Comparison of ENCODE assay signal across 11 cellular contexts in genomic region chr1:54230507-54231339, GRCh38. TPM values are rescaled to one million over a fixed set of nuclear protein-coding genes. Genes with fewer than 3 reads are reported as not detected.
DNase-seq lines count a peak whose midpoint lies in the region; ATAC-seq, FAIRE-seq and TF ChIP-seq lines count a peak whose summit lies in the region.
"Had no signal": no experiment of that assay in that cellular context is flagged by ENCODE, and none has a peak within 500 bp of the region (broad histone marks: within the 10 kb centered on the region; RNA-seq: fewer than 3 reads in every experiment).

No MANE protein-coding gene starts in this region.

- peak overlapping the region; percentile 35 for H3K27ac Mint-ChIP-seq in memory B cell
- H3K27ac Mint-ChIP-seq: dendritic cell treated with granulocyte-macrophage colony-stimulating factor and Interleukin-4, amounts not matched to agents 40 ng/mL and 50 ng/mL, for 4 days had no signal

- no peaks in the 10 kb centered on the region for H3K27me3 Mint-ChIP-seq in memory B cell
- H3K27me3 Mint-ChIP-seq: dendritic cell treated with granulocyte-macrophage colony-stimulating factor and Interleukin-4, amounts not matched to agents 40 ng/mL and 50 ng/mL, for 4 days had no signal

- intact Hi-C loops in pancreas (cut with DNase I) = no loop called here

- H3K36me3 ChIP-seq in BLaER1 (peaks cover 48% of the 10 kb centered on the region), HEK293 (ENCODE audit: control insufficient read depth in 2 of 2, insufficient read depth in 1 of 2, low read length in 2 of 2) (peaks cover 0 to 3% of the 10 kb centered on the region in 2 experiments; a peak in 1 of 3 replicates), pancreas (no peaks in the 10 kb centered on the region)

- CTCF ChIA-PET in HEK293 (lab: Yijun Ruan, JAX) = no interaction called here

- peaks cover 9% of the 10 kb centered on the region for H3K4me1 Mint-ChIP-seq in memory B cell

- H3K27ac ChIP-seq in BLaER1 (no peak overlapping the region), HEK293 (ENCODE audit: extremely low read depth, low read depth, low read length) (no peak overlapping the region), pancreas (no peak overlapping the region)
- H3K27ac ChIP-seq: C4-2B, heart left ventricle had no signal

- POLR2A ChIA-PET in HEK293 (lab: Yijun Ruan, JAX) = no interaction called here

- no peak overlapping the region for H3K4me3 Mint-ChIP-seq in memory B cell

- H3K27me3 ChIP-seq in BLaER1 (no peaks in the 10 kb centered on the region), pancreas (no peaks in the 10 kb centered on the region)
- H3K27me3 ChIP-seq: heart left ventricle had no signal

- no peak for FAIRE-seq in pancreas (lab: Jason Lieb, UNC)

- peaks cover 6% of the 10 kb centered on the region; the same call in 1 of the 2 replicates for H4K20me1 ChIP-seq in BLaER1

- peak overlapping the region; percentile 24; the same call in 1 of the 2 replicates for H3K4me2 ChIP-seq in BLaER1

- H3K9me3 ChIP-seq in BLaER1 (no peaks in the 10 kb centered on the region), HEK293 (ENCODE audit: control insufficient read depth, insufficient read depth, low read depth, low read length) (no peaks in the 10 kb centered on the region), pancreas (no peaks in the 10 kb centered on the region)
- H3K9me3 ChIP-seq: heart left ventricle had no signal

- H3K4me1 ChIP-seq in BLaER1 (peaks cover 65% of the 10 kb centered on the region), HEK293 (ENCODE audit: control insufficient read depth, insufficient read depth, low read length) (no peaks in the 10 kb centered on the region), pancreas (peaks cover 0 to 5% (median 4%) of the 10 kb centered on the region in 3 donors)

- H3K4me3 ChIP-seq in BLaER1 (no peak overlapping the region), HEK293 (ENCODE audit: low read depth, low read length) (no peak overlapping the region), pancreas (no peak overlapping the region)
- H3K4me3 ChIP-seq: heart left ventricle had no signal

- peak; percentile 71 to 75 for DNase-seq in activated CD4-positive, alpha-beta T cell treated with anti-CD3 and anti-CD28 coated beads, Interleukin-2, amount 50 U/mL, for 48 hours
- DNase-seq in memory B cell (ENCODE audit: low spot score in 2 of 2) (no peak), DMS79 treated with DMSO at 0.1 percent for 48 hours (lab: John Stamatoyannopoulos, UW) (no peak), HT-29 (ENCODE audit: low spot score) (no peak), pancreas (no peak)
- DNase-seq: heart left ventricle had no signal

- no peaks in the 10 kb centered on the region for H3K36me3 Mint-ChIP-seq in memory B cell

- H3K9me3 Mint-ChIP-seq in memory B cell = no peaks in the 10 kb centered on the region
- H3K9me3 Mint-ChIP-seq: dendritic cell treated with granulocyte-macrophage colony-stimulating factor and Interleukin-4, amounts not matched to agents 40 ng/mL and 50 ng/mL, for 4 days had no signal

- TF ChIP-seq CTCF in HEK293 (tag by site-specific recombination; IDR thresholded peaks at IDR 0.05) (no peak), pancreas (IDR thresholded peaks at IDR 0.05) (no peak)

- ATAC-seq in memory B cell (ENCODE audit: low read depth) (peak; percentile 34), pancreas (no peak), GM18909 (IDR thresholded peaks at IDR 0.05; ENCODE audit: poor library complexity, unreplicated experiment) (no peak)
- ATAC-seq: heart left ventricle had no signal

- H3K9ac ChIP-seq in BLaER1 = no peak overlapping the region

- 82 to 85% methylated on average over 15 of the region's 15 CpGs for WGBS in pancreas, 2 donors

TF ChIP-seq in HEK293, 187 proteins besides CTCF, POLR2A, EP300 and RAD21:
- TF ChIP-seq ZNF23 (tag by site-specific recombination; IDR thresholded peaks at IDR 0.05; ENCODE audit: borderline replicate concordance) (no peak), ZBTB17 (tag by site-specific recombination; IDR thresholded peaks at IDR 0.05) (0 out of 2 replicates have a peak, but pooled peaks have one; percentile 9), ZNF629 (tag by site-specific recombination; IDR thresholded peaks at IDR 0.05) (0 out of 2 replicates have a peak, but pooled peaks have one; percentile 13), ZNF571 (tag by site-specific recombination; IDR thresholded peaks at IDR 0.05) (no peak), ZNF664 (tag by site-specific recombination; IDR thresholded peaks at IDR 0.05) (peak; percentile 79; the same call in 1 of the 2 replicates), ZNF792 (tag by site-specific recombination; IDR thresholded peaks at IDR 0.05) (no peak), ZSCAN4 (tag by site-specific recombination; IDR thresholded peaks at IDR 0.05) (no peak), ZBTB20 (tag by site-specific recombination; IDR thresholded peaks at IDR 0.05) (no peak), ZNF513 (tag by site-specific recombination; IDR thresholded peaks at IDR 0.05) (no peak), ZNF621 (tag by site-specific recombination; IDR thresholded peaks at IDR 0.05) (no peak), ZNF768 (tag by site-specific recombination; IDR thresholded peaks at IDR 0.05) (no peak), GLIS2 (tag by site-specific recombination; IDR thresholded peaks at IDR 0.05) (no peak), PRDM6 (tag by site-specific recombination; IDR thresholded peaks at IDR 0.05) (no peak), REST (tag by site-specific recombination; IDR thresholded peaks at IDR 0.05) (no peak), ZNF837 (tag by site-specific recombination; IDR thresholded peaks at IDR 0.05) (no peak), TCF7L2 (IDR thresholded peaks at IDR 0.05; ENCODE audit: borderline replicate concordance, low read depth, low read length) (no peak)

RNA-seq across cellular contexts. Expression of gene MRPL37, which starts 30.8 kb away (rescaled TPM):
- total RNA-seq in HT-29 (2014; rRNA removed; shearing (Covaris generic)) = 166 and 170 TPM in 2 replicates
- 10 to 100 TPM; 31.4 to 49.2 (median 41.3) TPM for total RNA-seq in pancreas
- polyA plus RNA-seq in pancreas = 10 to 100 TPM; 17.5 to 28.9 TPM

RNA-seq across cellular contexts. Expression of gene CYB5RL, which starts 30.9 kb away (rescaled TPM):
- 5.3 and 6.1 TPM in 2 replicates for total RNA-seq in HT-29 (2014; rRNA removed; shearing (Covaris generic))
- 1 to 10 TPM; 3.9 to 9.1 (median 4.9) TPM for total RNA-seq in pancreas
- polyA plus RNA-seq in pancreas = 1 to 10 TPM; 3.2 to 3.7 TPM

Comparison
In these comparisons a context has a peak if more than half of its experiments do, and no peak if none do; other contexts are left out.
1. DNase-seq: peak in activated CD4-positive, alpha-beta T cell treated with anti-CD3 and anti-CD28 coated beads, Interleukin-2, amount 50 U/mL, for 48 hours (2 of 2); none in memory B cell (0 of 2), DMS79 treated with DMSO at 0.1 percent for 48 hours (single experiment), HT-29 (single experiment) and pancreas (0 of 6).